ENCODE assay signal across 7 cellular contexts in the genomic region with DNA sequence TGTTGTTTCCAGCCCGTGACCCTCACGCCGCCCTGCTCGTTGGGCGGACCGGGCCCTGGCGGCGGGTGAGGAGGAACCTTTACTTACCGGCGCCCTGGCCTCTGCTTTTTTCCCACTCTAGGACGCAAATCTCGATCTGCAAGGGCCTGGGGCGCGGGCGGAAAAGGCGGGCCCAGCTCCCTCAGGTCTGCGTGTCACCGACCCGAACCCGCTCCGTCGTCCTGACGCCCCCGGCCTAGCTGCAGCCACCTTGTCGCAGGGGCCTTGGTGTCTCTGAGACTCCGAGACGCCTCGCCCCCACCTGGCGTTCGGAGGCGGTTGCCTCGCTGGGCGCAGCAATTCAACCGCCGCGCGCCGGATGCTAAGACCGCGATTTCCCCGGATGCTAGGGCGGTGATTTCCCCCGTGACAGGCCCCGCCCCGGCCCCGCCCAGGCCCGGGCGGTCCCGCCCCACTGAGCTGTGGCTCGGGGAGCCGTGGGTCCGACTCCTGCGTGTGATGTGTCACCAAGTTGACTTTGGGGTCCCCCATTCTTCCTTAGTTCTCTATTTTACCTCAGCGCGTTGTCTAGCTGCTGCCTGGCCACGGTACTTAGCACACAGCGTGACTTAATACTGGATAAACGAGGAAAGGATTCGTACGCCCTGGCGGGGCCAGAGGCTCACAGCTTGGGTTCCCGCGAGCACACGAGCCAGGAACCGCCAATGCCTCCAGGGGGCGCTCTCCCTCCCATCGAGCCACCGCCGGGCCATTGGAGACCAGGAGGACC. TPM values are rescaled to one million over a fixed set of nuclear protein-coding genes. Genes with fewer than 3 reads are reported as not detected.
A peak's percentile ranks its signal among the peaks of the same experiment; 100 is the strongest.
DNase-seq lines count a peak whose midpoint lies in the region; ATAC-seq lines count a peak whose summit lies in the region.

Gene RPL39L (minus strand): TSS at position 371 of the 769 bp plus-strand sequence. CDS start 18,196 bp downstream, outside the sequence.

- peak; percentile 90 for ATAC-seq in GM18499 (IDR thresholded peaks at IDR 0.05; ENCODE audit: insufficient read depth, unreplicated experiment)
- peak; percentile 95 for ATAC-seq in HG02840 (IDR thresholded peaks at IDR 0.05; ENCODE audit: low FRiP score, unreplicated experiment)
- ATAC-seq in activated CD4-positive, CD25-positive, alpha-beta regulatory T cell treated with anti-CD3 and anti-CD28 coated beads, Interleukin-2, amount 50 U/mL, for 24 hours, result peak; percentile 95 to 96

- DNase-seq in NCI-H187 treated with DMSO at 0.1 percent for 48 hours (lab: John Stamatoyannopoulos, UW), result peak; percentile 56
- DNase-seq in cerebellum (ENCODE audit: low spot score), result peak; percentile 70
- DNase-seq in kidney tubule cell (ENCODE audit: low spot score), result peak; percentile 86
- peak; percentile 92 for DNase-seq in stimulated activated CD4-positive, alpha-beta T cell treated with anti-CD3 and anti-CD28 coated beads, Interleukin-1b, Interleukin-23, amount 100 ng/mL, for 48 hours

RNA-seq across cellular contexts. Expression of gene RPL39L, which starts in this region (rescaled TPM):
- 11.8 TPM for total RNA-seq in cerebellum

Comparison
In these comparisons a context has a peak if more than half of its experiments do, and no peak if none do; other contexts are left out.
1. Peak in every context shown above with its lines: DNase-seq and ATAC-seq.